ENCODE assay signal across 12 cellular contexts in the genomic region with DNA sequence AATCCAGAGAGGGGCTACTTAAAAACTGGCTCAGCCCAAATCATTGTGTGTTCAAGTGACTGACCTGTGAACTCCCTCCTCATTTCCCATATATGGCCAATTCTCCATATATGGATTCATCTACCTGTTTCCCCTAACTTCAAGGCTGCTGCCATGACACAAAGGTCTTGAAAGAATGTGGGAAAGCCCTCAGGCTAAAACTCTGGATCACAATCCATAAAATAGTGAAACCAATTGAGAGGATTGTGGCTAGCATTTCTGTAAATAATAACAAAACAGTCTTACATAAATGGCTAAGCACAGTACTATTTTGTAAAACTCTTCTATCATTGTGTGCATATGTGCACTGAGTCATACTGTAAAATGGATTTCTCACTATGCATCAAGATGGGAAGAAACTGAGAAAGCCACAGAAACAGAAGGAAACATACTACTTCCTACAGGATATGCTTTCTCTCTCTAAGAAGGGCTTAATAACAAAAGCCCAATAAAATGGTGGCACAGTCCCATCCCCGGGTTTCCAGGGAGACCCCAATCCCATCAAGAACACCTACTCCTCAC.
DNase-seq lines count a peak whose midpoint lies in the region; ATAC-seq and TF ChIP-seq lines count a peak whose summit lies in the region.
"Had no signal": no experiment of that assay in that cellular context is flagged by ENCODE, and none has a peak within 500 bp of the region (broad histone marks: within the 10 kb centered on the region; RNA-seq: fewer than 3 reads in every experiment).

No MANE protein-coding gene starts in this region.

- H3K27me3 ChIP-seq in RWPE2 (ENCODE audit: insufficient read depth, poor library complexity, severe bottlenecking) (no peaks in the 10 kb centered on the region), spleen (replicated peaks in 1 of 7) (no peaks in the 10 kb centered on the region), vagina (no peaks in the 10 kb centered on the region)
- H3K27me3 ChIP-seq: upper lobe of left lung had no signal

- peaks cover 7% of the 10 kb centered on the region for H3K9me3 Mint-ChIP-seq in activated naive CD4-positive, alpha-beta T cell treated with anti-CD3 and anti-CD28 coated beads, Interleukin-2, amount 50 U/mL, for 24 hours
- peaks cover 9% of the 10 kb centered on the region for H3K9me3 Mint-ChIP-seq in activated naive CD4-positive, alpha-beta T cell treated with anti-CD3 and anti-CD28 coated beads, Interleukin-2, amount 10 ng/mL, durations not matched to agents 7 days and 5 days

- H3K36me3 Mint-ChIP-seq in activated naive CD4-positive, alpha-beta T cell treated with anti-CD3 and anti-CD28 coated beads, Interleukin-2, amount 50 U/mL, for 24 hours = peaks cover 13% of the 10 kb centered on the region
- H3K36me3 Mint-ChIP-seq in activated naive CD4-positive, alpha-beta T cell treated with anti-CD3 and anti-CD28 coated beads, Interleukin-2, amount 10 ng/mL, durations not matched to agents 7 days and 5 days = peaks cover 33% of the 10 kb centered on the region

- H3K9me3 ChIP-seq in RWPE2 (ENCODE audit: severe bottlenecking) (no peaks in the 10 kb centered on the region), spleen (peaks cover 0 to 17% (median 13%) of the 10 kb centered on the region in 8 donors), vagina (no peaks in the 10 kb centered on the region)

- TF ChIP-seq CTCF in RWPE2 (IDR thresholded peaks at IDR 0.05; ENCODE audit: poor library complexity, severe bottlenecking) (no peak), fibroblast of villous mesenchyme (IDR thresholded peaks at IDR 0.05; ENCODE audit: insufficient read depth, low read depth, low read length) (no peak), spleen (IDR thresholded peaks at IDR 0.05 in 8 of 11, conservative IDR thresholded peaks at IDR 0.05 in 3 of 11) (no peak), vagina (IDR thresholded peaks at IDR 0.05) (no peak)

- CTCF ChIA-PET in activated naive CD4-positive, alpha-beta T cell treated with anti-CD3 and anti-CD28 coated beads, Interleukin-2, amount 10 ng/mL, durations not matched to agents 7 days and 5 days (lab: Charles Lee) = interaction anchor here (0.8 kb wide), 1 partner anchor 151 kb away, joined by 3 read pairs; no protein-coding TSS in a partner anchor

- intact Hi-C loops in spleen (cut with DNase I; ENCODE audit: low total_unique reads) (no loop called here), vagina (cut with DNase I) (loop anchor here (5.0 kb wide), 1 partner anchor 81 kb away; the partner anchor contains the start of gene FOXO1)

- WGBS in spleen, 5 donors = 14 to 42% (median 27%) methylated on average over 1 of the region's 1 CpG

- no peak overlapping the region for H3K4me3 Mint-ChIP-seq in activated naive CD4-positive, alpha-beta T cell treated with anti-CD3 and anti-CD28 coated beads, Interleukin-2, amount 50 U/mL, for 24 hours
- no peak overlapping the region for H3K4me3 Mint-ChIP-seq in activated naive CD4-positive, alpha-beta T cell treated with anti-CD3 and anti-CD28 coated beads, Interleukin-2, amount 10 ng/mL, durations not matched to agents 7 days and 5 days

- DNase-seq in activated naive CD4-positive, alpha-beta T cell treated with anti-CD3 and anti-CD28 coated beads, Interleukin-2, amount 10 ng/mL, durations not matched to agents 7 days and 5 days = no peak
- no peak for DNase-seq in RWPE2 (ENCODE audit: low spot score)
- DNase-seq in fibroblast of villous mesenchyme (ENCODE audit: low read depth) = peak; percentile 61
- no peak for DNase-seq in spleen
- DNase-seq in vagina (ENCODE audit: extremely low spot score in 2 of 2) = no peak
- DNase-seq in MV-4-11 (lab: John Stamatoyannopoulos, UW) = no peak
- DNase-seq: activated CD4-positive, alpha-beta T cell treated with anti-CD3 and anti-CD28 coated beads for 48 hours; effector CD8-positive, alpha-beta T cell; NCI-H1417; upper lobe of left lung had no signal

- TF ChIP-seq POLR2A in spleen (IDR thresholded peaks at IDR 0.05) (no peak), vagina (IDR thresholded peaks at IDR 0.05) (no peak)

- H3K36me3 ChIP-seq in RWPE2 (ENCODE audit: low read depth) (no peaks in the 10 kb centered on the region), spleen (no peaks in the 10 kb centered on the region), vagina (peaks cover 0 to 6% of the 10 kb centered on the region in 2 donors)
- H3K36me3 ChIP-seq: upper lobe of left lung had no signal

- H3K4me3 ChIP-seq in RWPE2 (ENCODE audit: severe bottlenecking) = no peak overlapping the region
- no peak overlapping the region for H3K4me3 ChIP-seq in fibroblast of villous mesenchyme (ENCODE audit: low read depth, low read length)
- H3K4me3 ChIP-seq in spleen = no peak overlapping the region
- no peak overlapping the region for H3K4me3 ChIP-seq in vagina
- H3K4me3 ChIP-seq: upper lobe of left lung had no signal

- H3K4me1 Mint-ChIP-seq in activated naive CD4-positive, alpha-beta T cell treated with anti-CD3 and anti-CD28 coated beads, Interleukin-2, amount 50 U/mL, for 24 hours = peaks cover 95% of the 10 kb centered on the region
- H3K4me1 Mint-ChIP-seq in activated naive CD4-positive, alpha-beta T cell treated with anti-CD3 and anti-CD28 coated beads, Interleukin-2, amount 10 ng/mL, durations not matched to agents 7 days and 5 days = peaks cover 88% of the 10 kb centered on the region

- no peaks in the 10 kb centered on the region for H3K27me3 Mint-ChIP-seq in activated naive CD4-positive, alpha-beta T cell treated with anti-CD3 and anti-CD28 coated beads, Interleukin-2, amount 50 U/mL, for 24 hours
- no peaks in the 10 kb centered on the region for H3K27me3 Mint-ChIP-seq in activated naive CD4-positive, alpha-beta T cell treated with anti-CD3 and anti-CD28 coated beads, Interleukin-2, amount 10 ng/mL, durations not matched to agents 7 days and 5 days

- peak overlapping the region; percentile 86 for H3K27ac Mint-ChIP-seq in activated naive CD4-positive, alpha-beta T cell treated with anti-CD3 and anti-CD28 coated beads, Interleukin-2, amount 50 U/mL, for 24 hours
- no peak overlapping the region for H3K27ac Mint-ChIP-seq in activated naive CD4-positive, alpha-beta T cell treated with anti-CD3 and anti-CD28 coated beads, Interleukin-2, amount 10 ng/mL, durations not matched to agents 7 days and 5 days

- no peak overlapping the region for H3K27ac ChIP-seq in RWPE2 (ENCODE audit: poor library complexity, severe bottlenecking)
- H3K27ac ChIP-seq in spleen = peak overlapping the region in 5 of 8 donors; percentile 1 to 82 (median 43)
- H3K27ac ChIP-seq in vagina = no peak overlapping the region

- ATAC-seq in RWPE2 (ENCODE audit: low read depth) = peak; percentile 23; the same call in 1 of the 3 replicates
- ATAC-seq in GM21423 (IDR thresholded peaks at IDR 0.05; ENCODE audit: unreplicated experiment) = no peak

- peaks cover 26% of the 10 kb centered on the region for H3K4me1 ChIP-seq in RWPE2 (ENCODE audit: insufficient read depth, poor library complexity, severe bottlenecking)
- H3K4me1 ChIP-seq in spleen = peaks cover 47 to 86% (median 74%) of the 10 kb centered on the region in 6 donors
- peaks cover 57% of the 10 kb centered on the region for H3K4me1 ChIP-seq in vagina

Comparison
In these comparisons a context has a peak if more than half of its experiments do, and no peak if none do; other contexts are left out.
1. H3K27ac ChIP-seq: peak in spleen (5 of 8); none in RWPE2 (single experiment) and vagina (single experiment).